Comparison of ENCODE assay signal across 16 cellular contexts in genomic region chr3:12585970-12586369, GRCh38. TPM values are rescaled to one million over a fixed set of nuclear protein-coding genes. Genes with fewer than 3 reads are reported as not detected.
DNase-seq lines count a peak whose midpoint lies in the region; ATAC-seq and TF ChIP-seq lines count a peak whose summit lies in the region.
"Had no signal": no experiment of that assay in that cellular context is flagged by ENCODE, and none has a peak within 500 bp of the region (broad histone marks: within the 10 kb centered on the region; RNA-seq: fewer than 3 reads in every experiment).

No MANE protein-coding gene starts in this region.

- no peak overlapping the region for H3K4me3 Mint-ChIP-seq in GM23338
- H3K4me3 Mint-ChIP-seq in T-helper 17 cell = no peak overlapping the region
- H3K4me3 Mint-ChIP-seq in stimulated activated naive CD8-positive, alpha-beta T cell treated with anti-CD3 and anti-CD28 coated beads, Interleukin-15, Interleukin-2, amounts not matched to agents 100 ng/mL and 50 ng/mL, for 24 hours = no peak overlapping the region
- H3K4me3 Mint-ChIP-seq in CD4-positive, alpha-beta memory T cell = no peak overlapping the region

- H3K27ac Mint-ChIP-seq in GM23338 (no peak overlapping the region), T-helper 17 cell (peak overlapping the region; percentile 62)
- H3K27ac Mint-ChIP-seq in stimulated activated naive CD8-positive, alpha-beta T cell treated with anti-CD3 and anti-CD28 coated beads, Interleukin-15, Interleukin-2, amounts not matched to agents 100 ng/mL and 50 ng/mL, for 24 hours = peak overlapping the region; percentile 51
- H3K27ac Mint-ChIP-seq in CD4-positive, alpha-beta memory T cell = no peak overlapping the region

- no peak overlapping the region for H3K4me3 ChIP-seq in left ventricle myocardium inferior
- no peak overlapping the region for H3K4me3 ChIP-seq in heart right ventricle
- H3K4me3 ChIP-seq in GM23338 = no peak overlapping the region
- H3K4me3 ChIP-seq in CD4-positive, alpha-beta memory T cell (ENCODE audit: low read length in 2 of 2) = no peak overlapping the region
- H3K4me3 ChIP-seq: uterus had no signal

- H3K27ac ChIP-seq in left ventricle myocardium inferior (replicated peaks) (peak overlapping the region; percentile 61), heart right ventricle (peak overlapping the region in 3 of 10 donors; percentile 21 to 54 (median 28)), GM23338 (ENCODE audit: low read depth) (peak overlapping the region; percentile 65)
- no peak overlapping the region for H3K27ac ChIP-seq in CD4-positive, alpha-beta memory T cell (ENCODE audit: low read depth, low read length)
- H3K27ac ChIP-seq: uterus had no signal

- H3K9me3 Mint-ChIP-seq in GM23338 = no peaks in the 10 kb centered on the region
- H3K9me3 Mint-ChIP-seq in stimulated activated naive CD8-positive, alpha-beta T cell treated with anti-CD3 and anti-CD28 coated beads, Interleukin-15, Interleukin-2, amounts not matched to agents 100 ng/mL and 50 ng/mL, for 24 hours = no peaks in the 10 kb centered on the region
- H3K9me3 Mint-ChIP-seq in CD4-positive, alpha-beta memory T cell = no peaks in the 10 kb centered on the region

- no peak for ATAC-seq in heart right ventricle
- ATAC-seq in GM23338 = no peak
- no peak for ATAC-seq in T-helper 17 cell
- no peak for ATAC-seq in HG03139 (IDR thresholded peaks at IDR 0.05; ENCODE audit: unreplicated experiment)
- ATAC-seq in GM21619 (IDR thresholded peaks at IDR 0.05; ENCODE audit: unreplicated experiment) = no peak

- peaks cover 92% of the 10 kb centered on the region for H3K36me3 ChIP-seq in left ventricle myocardium inferior
- H3K36me3 ChIP-seq in heart right ventricle = peaks cover 0 to 100% (median 71%) of the 10 kb centered on the region in 9 donors
- H3K36me3 ChIP-seq in GM23338 (ENCODE audit: insufficient read depth) = peaks cover 42% of the 10 kb centered on the region; the same call in 1 of the 2 replicates
- H3K36me3 ChIP-seq in CD4-positive, alpha-beta memory T cell (ENCODE audit: insufficient read depth, low read length) = peaks cover 66% of the 10 kb centered on the region
- H3K36me3 ChIP-seq: uterus had no signal

- DNase-seq in left ventricle myocardium inferior (no peak), heart right ventricle (no peak), GM23338 (ENCODE audit: low spot score) (no peak), T-helper 17 cell (no peak)
- DNase-seq in CD4-positive, alpha-beta memory T cell = no peak
- DNase-seq: ACHN, activated T-cell treated with anti-CD3 and anti-CD28 coated beads for 4 hours, aorta, dermis blood vessel endothelial cell, NCI-H2227 treated with DMSO at 0.1 percent for 48 hours, posterior cingulate gyrus, uterus had no signal

- H2AFZ ChIP-seq in GM23338 = no peak overlapping the region

- peaks cover 17% of the 10 kb centered on the region for H4K20me1 ChIP-seq in GM23338 (replicated peaks; ENCODE audit: insufficient read depth)

- CTCF ChIA-PET in CD4-positive, alpha-beta memory T cell (lab: Charles Lee; ENCODE audit: partially characterized antibody) = no interaction called here

- H3K27me3 ChIP-seq in left ventricle myocardium inferior (ENCODE audit: low read depth) (no peaks in the 10 kb centered on the region), heart right ventricle (no peaks in the 10 kb centered on the region), GM23338 (ENCODE audit: insufficient read depth) (no peaks in the 10 kb centered on the region)
- no peaks in the 10 kb centered on the region for H3K27me3 ChIP-seq in CD4-positive, alpha-beta memory T cell (ENCODE audit: insufficient read depth, low read length)
- H3K27me3 ChIP-seq: uterus had no signal

- peaks cover 50% of the 10 kb centered on the region for H3K4me1 ChIP-seq in left ventricle myocardium inferior
- H3K4me1 ChIP-seq in heart right ventricle = peaks cover 0 to 36% (median 17%) of the 10 kb centered on the region in 9 donors
- H3K4me1 ChIP-seq in GM23338 (ENCODE audit: insufficient read depth) = no peaks in the 10 kb centered on the region
- no peaks in the 10 kb centered on the region for H3K4me1 ChIP-seq in CD4-positive, alpha-beta memory T cell (ENCODE audit: insufficient read depth, low read length)
- H3K4me1 ChIP-seq: uterus had no signal

- intact Hi-C loops in left ventricle myocardium inferior (cut with micrococcal nuclease) (no loop called here), heart right ventricle (cut with DNase I) (loop anchor here in 1 of 10 donors (10.0 kb wide), 1 partner anchor 129 kb away; no protein-coding TSS in a partner anchor)
- intact Hi-C loops in CD4-positive, alpha-beta memory T cell (cut with micrococcal nuclease) = no loop called here

- H3K27me3 Mint-ChIP-seq in GM23338 (ENCODE audit: insufficient read depth, low read depth, poor library complexity) (peaks cover 25% of the 10 kb centered on the region), T-helper 17 cell (no peaks in the 10 kb centered on the region)
- H3K27me3 Mint-ChIP-seq in stimulated activated naive CD8-positive, alpha-beta T cell treated with anti-CD3 and anti-CD28 coated beads, Interleukin-15, Interleukin-2, amounts not matched to agents 100 ng/mL and 50 ng/mL, for 24 hours = no peaks in the 10 kb centered on the region
- H3K27me3 Mint-ChIP-seq in CD4-positive, alpha-beta memory T cell = no peaks in the 10 kb centered on the region

- POLR2A ChIA-PET in CD4-positive, alpha-beta memory T cell (lab: Charles Lee; ENCODE audit: partially characterized antibody) = no interaction called here

- H3K9me3 ChIP-seq in left ventricle myocardium inferior (replicated peaks) (no peaks in the 10 kb centered on the region), heart right ventricle (no peaks in the 10 kb centered on the region), T-helper 17 cell (ENCODE audit: control insufficient read depth, low read length, poor library complexity, severe bottlenecking) (no peaks in the 10 kb centered on the region)
- H3K9me3 ChIP-seq in CD4-positive, alpha-beta memory T cell (ENCODE audit: control insufficient read depth in 1 of 2, low read length in 2 of 2) = no peaks in the 10 kb centered on the region
- H3K9me3 ChIP-seq: uterus had no signal

- H3K4me2 ChIP-seq in GM23338 = no peak overlapping the region

- 70 to 74% methylated on average over 5 of the region's 5 CpGs for WGBS in heart right ventricle, 2 donors

- TF ChIP-seq CTCF in left ventricle myocardium inferior (IDR thresholded peaks at IDR 0.05; ENCODE audit: borderline replicate concordance) (no peak), heart right ventricle (IDR thresholded peaks at IDR 0.05) (no peak), GM23338 (conservative IDR thresholded peaks at IDR 0.05; ENCODE audit: low read depth in 2 of 2) (no peak)

- peaks cover 3% of the 10 kb centered on the region; the same call in 1 of the 3 replicates for H3K4me1 Mint-ChIP-seq in GM23338
- H3K4me1 Mint-ChIP-seq in T-helper 17 cell = peaks cover 3% of the 10 kb centered on the region
- no peaks in the 10 kb centered on the region for H3K4me1 Mint-ChIP-seq in stimulated activated naive CD8-positive, alpha-beta T cell treated with anti-CD3 and anti-CD28 coated beads, Interleukin-15, Interleukin-2, amounts not matched to agents 100 ng/mL and 50 ng/mL, for 24 hours (ENCODE audit: low read depth)
- no peaks in the 10 kb centered on the region for H3K4me1 Mint-ChIP-seq in CD4-positive, alpha-beta memory T cell

- H3K79me2 ChIP-seq in GM23338 (replicated peaks; ENCODE audit: insufficient read depth) = no peaks in the 10 kb centered on the region

- H3K9me2 ChIP-seq in GM23338 (ENCODE audit: insufficient read depth) = no peaks in the 10 kb centered on the region

- peaks cover 15% of the 10 kb centered on the region; the same call in 1 of the 2 replicates for H3F3A ChIP-seq in GM23338 (replicated peaks; ENCODE audit: low read depth)

- peaks cover 71% of the 10 kb centered on the region for H3K36me3 Mint-ChIP-seq in GM23338 (ENCODE audit: low read depth)
- H3K36me3 Mint-ChIP-seq in T-helper 17 cell (ENCODE audit: low read depth) = peaks cover 4% of the 10 kb centered on the region
- peaks cover 63% of the 10 kb centered on the region for H3K36me3 Mint-ChIP-seq in stimulated activated naive CD8-positive, alpha-beta T cell treated with anti-CD3 and anti-CD28 coated beads, Interleukin-15, Interleukin-2, amounts not matched to agents 100 ng/mL and 50 ng/mL, for 24 hours (ENCODE audit: low read depth)
- H3K36me3 Mint-ChIP-seq in CD4-positive, alpha-beta memory T cell = peaks cover 42 to 84% of the 10 kb centered on the region in 2 donors

TF ChIP-seq in GM23338, 12 proteins besides CTCF, POLR2A, EP300 and RAD21 (continues in another document):
- TF ChIP-seq ZNF114 (CRISPR knock-in tag; IDR thresholded peaks at IDR 0.05) = no peak
- TF ChIP-seq STAT1 (IDR thresholded peaks at IDR 0.05; ENCODE audit: unreplicated experiment) = no peak

RNA-seq across cellular contexts. Expression of gene MKRN2, which starts 29.1 kb away (rescaled TPM):
- 34.3 TPM for total RNA-seq in left ventricle myocardium inferior
- total RNA-seq in heart right ventricle = 10 to 100 TPM; 31.3 to 51.0 (median 40.5) TPM
- polyA plus RNA-seq in heart right ventricle = 10 to 100 TPM; 26.0 to 28.9 TPM
- total RNA-seq in GM23338 (2014; rRNA removed; shearing (Covaris generic)) = 21.6 and 24.6 TPM in 2 replicates
- 9.1 and 11.4 TPM in 2 replicates for polyA plus RNA-seq in GM23338 (2016; fragmentation: Nextera tagmentation; extraction: Ambion mirVana)
- total RNA-seq in T-helper 17 cell = 10 to 100 TPM; 21.9 to 23.9 TPM
- total RNA-seq in CD4-positive, alpha-beta memory T cell = 10 to 100 TPM; 31.7 to 32.0 TPM
- 10 to 100 TPM; 43.0 to 60.3 TPM for polyA plus RNA-seq in CD4-positive, alpha-beta memory T cell

RNA-seq across cellular contexts. Expression of gene MKRN2OS, which starts 40.7 kb away (rescaled TPM):
- 1.8 TPM for total RNA-seq in left ventricle myocardium inferior
- 1 to 10 TPM in 6 of 10 donors, under 1 TPM in 1, not detected in 3; 0.49 to 9.3 (median 6.2) TPM for total RNA-seq in heart right ventricle
- not detected for polyA plus RNA-seq in heart right ventricle
- not detected in 2 replicates for total RNA-seq in GM23338 (2014; rRNA removed; shearing (Covaris generic))
- polyA plus RNA-seq in GM23338 (2016; fragmentation: Nextera tagmentation; extraction: Ambion mirVana) = 0.55 and 0.59 TPM in 2 replicates
- total RNA-seq in T-helper 17 cell = not detected
- total RNA-seq in CD4-positive, alpha-beta memory T cell = not detected
- polyA plus RNA-seq in CD4-positive, alpha-beta memory T cell = not detected
- total RNA-seq: aorta, dermis blood vessel endothelial cell, mesenteric fat pad, uterus had no signal

Comparison
In these comparisons a context has a peak if more than half of its experiments do, and no peak if none do; other contexts are left out.
1. H3K27ac Mint-ChIP-seq: peak in T-helper 17 cell (single experiment) and stimulated activated naive CD8-positive, alpha-beta T cell treated with anti-CD3 and anti-CD28 coated beads, Interleukin-15, Interleukin-2, amounts not matched to agents 100 ng/mL and 50 ng/mL, for 24 hours (single experiment); none in GM23338 (single experiment) and CD4-positive, alpha-beta memory T cell (0 of 7).